27 cellular contexts compared by ENCODE assay signal in the genomic region with DNA sequence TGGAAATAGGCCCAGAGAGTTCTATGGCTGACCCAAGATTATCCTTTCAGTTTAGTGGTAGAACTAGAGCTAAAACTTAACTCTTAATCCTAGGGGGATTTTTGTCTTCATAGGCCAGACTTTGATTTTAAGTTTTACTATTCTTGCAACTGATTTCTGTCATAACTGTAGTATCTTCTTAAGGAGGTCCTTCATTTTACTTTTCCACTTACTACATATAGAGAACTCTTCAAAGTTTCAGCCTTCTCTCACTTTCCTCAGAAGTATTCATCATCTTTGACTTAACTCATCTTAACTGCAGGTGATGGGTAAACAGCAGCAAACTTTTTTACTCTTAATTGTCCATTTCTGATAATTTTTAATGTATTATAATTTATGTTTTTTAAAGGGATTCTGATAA.
"Had no signal": no experiment of that assay in that cellular context is flagged by ENCODE, and none has a peak within 500 bp of the region (broad histone marks: within the 10 kb centered on the region; RNA-seq: fewer than 3 reads in every experiment).

No MANE protein-coding gene starts in this region.

- H3K4me3 Mint-ChIP-seq: activated CD4-positive, alpha-beta T cell treated with anti-CD3 and anti-CD28 coated beads, Interleukin-2, amount 10 ng/mL, durations not matched to agents 7 days and 5 days; activated naive CD8-positive, alpha-beta T cell; central memory CD8-positive, alpha-beta T cell; dendritic cell treated with granulocyte-macrophage colony-stimulating factor and Interleukin-4, amounts not matched to agents 40 ng/mL and 50 ng/mL, for 4 days; endodermal cell had no signal

- H3K9me3 Mint-ChIP-seq: activated CD4-positive, alpha-beta T cell treated with anti-CD3 and anti-CD28 coated beads, Interleukin-2, amount 10 ng/mL, durations not matched to agents 7 days and 5 days; central memory CD8-positive, alpha-beta T cell; endodermal cell had no signal

- FAIRE-seq: astrocyte, bronchial epithelial cell, frontal cortex had no signal

- H3K4me1 Mint-ChIP-seq: endodermal cell had no signal

- H3K27me3 Mint-ChIP-seq: activated CD4-positive, alpha-beta T cell treated with anti-CD3 and anti-CD28 coated beads, Interleukin-2, amount 10 ng/mL, durations not matched to agents 7 days and 5 days; activated naive CD8-positive, alpha-beta T cell; central memory CD8-positive, alpha-beta T cell; dendritic cell treated with granulocyte-macrophage colony-stimulating factor and Interleukin-4, amounts not matched to agents 40 ng/mL and 50 ng/mL, for 4 days had no signal

- ATAC-seq: esophagus mucosa had no signal

- DNase-seq: activated CD4-positive, alpha-beta T cell treated with anti-CD3 and anti-CD28 coated beads for 4 hours; activated CD4-positive, alpha-beta T cell treated with anti-CD3 and anti-CD28 coated beads, Interleukin-2, amount 10 ng/mL, durations not matched to agents 7 days and 5 days; activated CD4-positive, alpha-beta T cell treated with anti-CD3 and anti-CD28 coated beads, Interleukin-2, amount 50 U/mL, for 48 hours; activated CD4-positive, CD25-positive, alpha-beta regulatory T cell; activated CD4-positive, CD25-positive, alpha-beta regulatory T cell treated with anti-CD3 and anti-CD28 coated beads, Interleukin-2, amount 50 U/mL, for 72 hours; activated CD8-positive, alpha-beta memory T cell treated with anti-CD3 and anti-CD28 coated beads, Interleukin-2, amount 50 U/mL, for 48 hours; activated effector memory CD4-positive, alpha-beta T cell treated with Interleukin-2 at 50 U/mL for 16 hours; activated gamma-delta T cell treated with Interleukin-2 at 50 U/mL for 16 hours; activated naive CD4-positive, alpha-beta T cell treated with anti-CD3 and anti-CD28 coated beads, Interleukin-2, amount 50 U/mL, for 16 hours; activated naive CD4-positive, alpha-beta T cell treated with Interleukin-2 at 50 U/mL for 16 hours; amniotic stem cell; anterior cingulate cortex; brain microvascular endothelial cell; dorsolateral prefrontal cortex; effector memory CD4-positive, alpha-beta T cell; endodermal cell; foreskin fibroblast; head of caudate nucleus; T-helper 1 cell; T-helper 2 cell had no signal

- H3K27ac Mint-ChIP-seq: activated CD4-positive, alpha-beta T cell treated with anti-CD3 and anti-CD28 coated beads, Interleukin-2, amount 10 ng/mL, durations not matched to agents 7 days and 5 days; dendritic cell treated with granulocyte-macrophage colony-stimulating factor and Interleukin-4, amounts not matched to agents 40 ng/mL and 50 ng/mL, for 4 days; endodermal cell had no signal
